Comparison of ENCODE assay signal across 16 cellular contexts in genomic region chr16:88070341-88070740, GRCh38.
DNase-seq lines count a peak whose midpoint lies in the region; ATAC-seq and TF ChIP-seq lines count a peak whose summit lies in the region.
"Had no signal": no experiment of that assay in that cellular context is flagged by ENCODE, and none has a peak within 500 bp of the region (broad histone marks: within the 10 kb centered on the region; RNA-seq: fewer than 3 reads in every experiment).

No MANE protein-coding gene starts in this region.

- H2AFZ ChIP-seq in MM.1S (ENCODE audit: low read length), result 0 out of 2 replicates have a peak overlapping the region, but pooled peaks have one; percentile 7
- H2AFZ ChIP-seq in hepatocyte, result no peak overlapping the region
- H2AFZ ChIP-seq: GM23338 had no signal

- ATAC-seq in HG02973 (IDR thresholded peaks at IDR 0.05; ENCODE audit: unreplicated experiment), result no peak
- ATAC-seq: CD8-positive, alpha-beta T cell; GM23338; HCT116; K562 had no signal

- H3K9me2 ChIP-seq in MM.1S (replicated peaks; ENCODE audit: insufficient read depth, low read length) (no peaks in the 10 kb centered on the region), hepatocyte (replicated peaks; ENCODE audit: insufficient read depth) (no peaks in the 10 kb centered on the region)

- TF ChIP-seq POLR2A in sigmoid colon (IDR thresholded peaks at IDR 0.05) (no peak), transverse colon (IDR thresholded peaks at IDR 0.05) (no peak)

- in situ Hi-C loops in transverse colon (cut with MboI; ENCODE audit: low pct_ligation_motif_present in 1 of 4, low pct_unique_long_range_greater_than_20kb in 1 of 4, low sequenced_read_pairs in 3 of 4), result no loop called here

- H3K36me3 Mint-ChIP-seq in activated T-helper 1 cell treated with anti-CD3 and anti-CD28 coated beads, Interleukin-12 subunit alpha, Interleukin-12 subunit beta, Interleukin-2, Interleukin-4 antibody, amounts not matched to agents 30 ng/mL and 10 ng/mL and 1 ng/mL, durations not matched to agents 14 hours and 24 hours and 36 hours (ENCODE audit: low read depth), result peaks cover 5% of the 10 kb centered on the region

- H4K20me1 ChIP-seq in BLaER1 treated with 17β-estradiol and CSF1 and Interleukin-3, amounts not matched to agents 10 nM and 100 nM, result peaks cover 0 to 27% (median 0%) of the 10 kb centered on the region in 11 experiments; a peak in 5 of 22 replicates
- H4K20me1 ChIP-seq in MM.1S (ENCODE audit: insufficient read depth, low read length), result no peaks in the 10 kb centered on the region
- no peaks in the 10 kb centered on the region for H4K20me1 ChIP-seq in hepatocyte (ENCODE audit: insufficient read depth, poor library complexity, severe bottlenecking)

- H3K27me3 Mint-ChIP-seq in activated T-helper 1 cell treated with anti-CD3 and anti-CD28 coated beads, Interleukin-12 subunit alpha, Interleukin-12 subunit beta, Interleukin-2, Interleukin-4 antibody, amounts not matched to agents 30 ng/mL and 10 ng/mL and 1 ng/mL, durations not matched to agents 14 hours and 24 hours and 36 hours (ENCODE audit: insufficient read depth), result no peaks in the 10 kb centered on the region

- intact Hi-C loops in activated T-helper 1 cell treated with anti-CD3 and anti-CD28 coated beads, Interleukin-12 subunit alpha, Interleukin-12 subunit beta, Interleukin-2, Interleukin-4 antibody, amounts not matched to agents 30 ng/mL and 10 ng/mL and 1 ng/mL, durations not matched to agents 14 hours and 24 hours and 36 hours (cut with micrococcal nuclease), result no loop called here
- intact Hi-C loops in sigmoid colon (cut with DNase I) (no loop called here), transverse colon (cut with DNase I; ENCODE audit: low total_unique reads) (no loop called here)

- H3K4me3 ChIP-seq in BLaER1 treated with 17β-estradiol and CSF1 and Interleukin-3, amounts not matched to agents 10 nM and 100 nM, result no peak overlapping the region
- H3K4me3 ChIP-seq in MM.1S (ENCODE audit: low read length), result no peak overlapping the region
- H3K4me3 ChIP-seq in sigmoid colon, result no peak overlapping the region
- H3K4me3 ChIP-seq in hepatocyte, result no peak overlapping the region
- H3K4me3 ChIP-seq in transverse colon, result no peak overlapping the region
- H3K4me3 ChIP-seq: GM23338, K562 had no signal

- no peaks in the 10 kb centered on the region for H3K4me1 Mint-ChIP-seq in activated T-helper 1 cell treated with anti-CD3 and anti-CD28 coated beads, Interleukin-12 subunit alpha, Interleukin-12 subunit beta, Interleukin-2, Interleukin-4 antibody, amounts not matched to agents 30 ng/mL and 10 ng/mL and 1 ng/mL, durations not matched to agents 14 hours and 24 hours and 36 hours (ENCODE audit: low read depth)
- H3K4me1 Mint-ChIP-seq: GM23338 had no signal

- peaks cover 50 to 89% (median 80%) of the 10 kb centered on the region in 10 experiments for H3K4me1 ChIP-seq in BLaER1 treated with 17β-estradiol and CSF1 and Interleukin-3, amounts not matched to agents 10 nM and 100 nM
- H3K4me1 ChIP-seq in MM.1S (ENCODE audit: low read length), result peaks cover 16% of the 10 kb centered on the region
- no peaks in the 10 kb centered on the region for H3K4me1 ChIP-seq in sigmoid colon
- no peaks in the 10 kb centered on the region for H3K4me1 ChIP-seq in hepatocyte (ENCODE audit: insufficient read depth)
- H3K4me1 ChIP-seq in transverse colon, result no peaks in the 10 kb centered on the region

- no peak for TF ChIP-seq CTCF in MM.1S (IDR thresholded peaks at IDR 0.05; ENCODE audit: low read length)
- no peak for TF ChIP-seq CTCF in sigmoid colon (IDR thresholded peaks at IDR 0.05)
- TF ChIP-seq CTCF in hepatocyte (IDR thresholded peaks at IDR 0.05; ENCODE audit: poor library complexity), result no peak
- no peak for TF ChIP-seq CTCF in transverse colon (IDR thresholded peaks at IDR 0.05)

- peaks cover 0 to 5% (median 0%) of the 10 kb centered on the region in 11 experiments; a peak in 3 of 22 replicates for H3K27me3 ChIP-seq in BLaER1 treated with 17β-estradiol and CSF1 and Interleukin-3, amounts not matched to agents 10 nM and 100 nM
- H3K27me3 ChIP-seq in MM.1S (replicated peaks; ENCODE audit: insufficient read depth, low read length), result no peaks in the 10 kb centered on the region
- H3K27me3 ChIP-seq in sigmoid colon, result no peaks in the 10 kb centered on the region
- H3K27me3 ChIP-seq in hepatocyte, result no peaks in the 10 kb centered on the region
- H3K27me3 ChIP-seq in transverse colon, result no peaks in the 10 kb centered on the region

- peaks cover 15% of the 10 kb centered on the region for H3F3A ChIP-seq in MM.1S (ENCODE audit: insufficient read depth, low read length)

- no peaks in the 10 kb centered on the region for H3K9me3 Mint-ChIP-seq in activated T-helper 1 cell treated with anti-CD3 and anti-CD28 coated beads, Interleukin-12 subunit alpha, Interleukin-12 subunit beta, Interleukin-2, Interleukin-4 antibody, amounts not matched to agents 30 ng/mL and 10 ng/mL and 1 ng/mL, durations not matched to agents 14 hours and 24 hours and 36 hours
- H3K9me3 Mint-ChIP-seq: CD8-positive, alpha-beta T cell; GM23338 had no signal

- WGBS in sigmoid colon, 2 donors, result 76 to 92% methylated on average over 12 of the region's 12 CpGs
- WGBS in hepatocyte (ENCODE audit: low lambda C conversion rate, missing lambda C conversion rate), result 96% methylated on average over 12 of the region's 12 CpGs
- 91% methylated on average over 12 of the region's 12 CpGs; no CpG with 5 or more reads in 1 of the 2 donors for WGBS in transverse colon (ENCODE audit: low coverage in 1 of 2), 2 donors

- H3K27ac Mint-ChIP-seq in activated T-helper 1 cell treated with anti-CD3 and anti-CD28 coated beads, Interleukin-12 subunit alpha, Interleukin-12 subunit beta, Interleukin-2, Interleukin-4 antibody, amounts not matched to agents 30 ng/mL and 10 ng/mL and 1 ng/mL, durations not matched to agents 14 hours and 24 hours and 36 hours, result peak overlapping the region; percentile 59
- H3K27ac Mint-ChIP-seq: GM23338 had no signal

- no peak for TF ChIP-seq EP300 in sigmoid colon (IDR thresholded peaks at IDR 0.05)
- TF ChIP-seq EP300 in transverse colon (IDR thresholded peaks at IDR 0.05; ENCODE audit: low read depth), result no peak

- H3K79me2 ChIP-seq in MM.1S (ENCODE audit: low read length) (no peaks in the 10 kb centered on the region), hepatocyte (no peaks in the 10 kb centered on the region)

- H3K27ac ChIP-seq in BLaER1 treated with 17β-estradiol and CSF1 and Interleukin-3, amounts not matched to agents 10 nM and 100 nM, result peak overlapping the region in 10 of 11 experiments; percentile 35 to 88 (median 76); a peak in 19 of 22 replicates
- H3K27ac ChIP-seq in MM.1S (ENCODE audit: low read length), result peak overlapping the region; percentile 99
- no peak overlapping the region for H3K27ac ChIP-seq in sigmoid colon
- no peak overlapping the region for H3K27ac ChIP-seq in hepatocyte
- peak overlapping the region in 1 of 4 donors; percentile 61 for H3K27ac ChIP-seq in transverse colon
- H3K27ac ChIP-seq: HL-60 had no signal

- peaks cover 7 to 58% (median 29%) of the 10 kb centered on the region in 11 experiments; a peak in 20 of 22 replicates for H3K36me3 ChIP-seq in BLaER1 treated with 17β-estradiol and CSF1 and Interleukin-3, amounts not matched to agents 10 nM and 100 nM
- H3K36me3 ChIP-seq in MM.1S (replicated peaks; ENCODE audit: insufficient read depth, low read length) (no peaks in the 10 kb centered on the region), sigmoid colon (peaks cover 0 to 42% (median 19%) of the 10 kb centered on the region in 4 donors), hepatocyte (replicated peaks; ENCODE audit: insufficient read depth, low read depth) (no peaks in the 10 kb centered on the region), transverse colon (peaks cover 0 to 17% (median 0%) of the 10 kb centered on the region in 4 donors)

- peak overlapping the region; percentile 75 to 98 (median 97) for H3K4me2 ChIP-seq in BLaER1 treated with 17β-estradiol and CSF1 and Interleukin-3, amounts not matched to agents 10 nM and 100 nM
- peak overlapping the region; percentile 34; the same call in 1 of the 2 replicates for H3K4me2 ChIP-seq in MM.1S (ENCODE audit: low read depth, low read length)
- no peak overlapping the region for H3K4me2 ChIP-seq in hepatocyte
- H3K4me2 ChIP-seq: GM23338 had no signal

- H3K9me3 ChIP-seq in BLaER1 treated with 17β-estradiol and CSF1 and Interleukin-3, amounts not matched to agents 10 nM and 100 nM (replicated peaks in 1 of 11), result no peaks in the 10 kb centered on the region
- H3K9me3 ChIP-seq in MM.1S (replicated peaks; ENCODE audit: insufficient read depth, low read length) (no peaks in the 10 kb centered on the region), sigmoid colon (no peaks in the 10 kb centered on the region), hepatocyte (ENCODE audit: low read depth) (no peaks in the 10 kb centered on the region), transverse colon (no peaks in the 10 kb centered on the region)

- no peak overlapping the region for H3K4me3 Mint-ChIP-seq in activated T-helper 1 cell treated with anti-CD3 and anti-CD28 coated beads, Interleukin-12 subunit alpha, Interleukin-12 subunit beta, Interleukin-2, Interleukin-4 antibody, amounts not matched to agents 30 ng/mL and 10 ng/mL and 1 ng/mL, durations not matched to agents 14 hours and 24 hours and 36 hours
- H3K4me3 Mint-ChIP-seq: CD8-positive, alpha-beta T cell; GM23338 had no signal

- no peak for DNase-seq in MM.1S
- DNase-seq in activated T-helper 1 cell treated with anti-CD3 and anti-CD28 coated beads, Interleukin-12 subunit alpha, Interleukin-12 subunit beta, Interleukin-2, Interleukin-4 antibody, amounts not matched to agents 30 ng/mL and 10 ng/mL and 1 ng/mL, durations not matched to agents 14 hours and 24 hours and 36 hours (ENCODE audit: low spot score), result no peak
- DNase-seq in sigmoid colon, result peak; percentile 41
- DNase-seq in hepatocyte (ENCODE audit: low spot score), result no peak
- no peak for DNase-seq in transverse colon
- DNase-seq: CD8-positive, alpha-beta T cell; MV-4-11; NCI-H1436; NCI-H2029 treated with DMSO at 0.1 percent for 48 hours; SIG-M5 had no signal

- H3K9ac ChIP-seq in BLaER1 treated with 17β-estradiol and CSF1 and Interleukin-3, amounts not matched to agents 10 nM and 100 nM, result peak overlapping the region in 6 of 11 experiments; percentile 64 to 81 (median 75); a peak in 10 of 22 replicates
- peak overlapping the region; percentile 55 for H3K9ac ChIP-seq in MM.1S (ENCODE audit: low read length)

Comparison
In these comparisons a context has a peak if more than half of its experiments do, and no peak if none do; other contexts are left out.
1. H3K27ac ChIP-seq: peak in BLaER1 treated with 17β-estradiol and CSF1 and Interleukin-3, amounts not matched to agents 10 nM and 100 nM (10 of 11) and MM.1S (single experiment); none in sigmoid colon (0 of 4) and hepatocyte (single experiment).